ENCODE assay signal across 25 cellular contexts in the genomic region with DNA sequence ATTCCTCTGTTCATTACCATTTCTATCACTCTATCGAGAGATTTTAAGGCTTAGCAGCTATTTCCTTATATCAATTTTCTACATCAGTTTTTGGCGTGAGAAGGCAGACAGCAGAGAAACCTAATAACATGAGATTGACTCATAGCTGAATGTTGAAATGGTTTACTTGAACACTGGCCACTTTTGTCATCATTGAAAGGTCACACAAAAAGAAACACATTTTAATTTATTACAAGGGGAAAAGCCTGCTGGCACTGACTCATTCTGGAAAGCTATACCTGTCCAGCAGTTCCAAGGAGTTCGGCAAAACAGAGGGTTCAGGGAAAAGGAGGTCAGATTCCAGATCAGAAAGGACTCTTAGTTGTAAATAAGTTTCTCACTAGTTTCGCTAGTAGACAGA.
DNase-seq lines count a peak whose midpoint lies in the region.
"Had no signal": no experiment of that assay in that cellular context is flagged by ENCODE, and none has a peak within 500 bp of the region (broad histone marks: within the 10 kb centered on the region; RNA-seq: fewer than 3 reads in every experiment).

No MANE protein-coding gene starts in this region.

- DNase-seq in SIG-M5 treated with dmso at 0.1 percent for 504 hours (lab: John Stamatoyannopoulos, UW; ENCODE audit: unreplicated experiment) (peak; percentile 15), SIG-M5 (lab: John Stamatoyannopoulos, UW) (no peak), RPMI7951 (ENCODE audit: low read depth) (peak; percentile 72), fibroblast of gingiva (ENCODE audit: low read depth) (peak; percentile 10), stromal cell of bone marrow (ENCODE audit: low read depth) (peak; percentile 36), NCI-H1694 (lab: John Stamatoyannopoulos, UW) (no peak), NCI-H1417 treated with DMSO at 0.1 percent for 48 hours (lab: John Stamatoyannopoulos, UW) (no peak), NCI-H446 (lab: John Stamatoyannopoulos, UW) (no peak)
- DNase-seq: 8988T; activated CD8-positive, alpha-beta T cell treated with anti-CD3 and anti-CD28 coated beads for 36 hours; activated effector memory CD4-positive, alpha-beta T cell treated with anti-CD3 and anti-CD28 coated beads, Interleukin-2, amount 50 U/mL, for 16 hours; activated naive CD8-positive, alpha-beta T cell treated with anti-CD3 and anti-CD28 coated beads, Interleukin-2, amount 50 U/mL, for 24 hours; activated T-cell treated with anti-CD3 and anti-CD28 coated beads for 4 hours; BE2C; colonic mucosa; GF-D8; heart left ventricle; naive thymus-derived CD8-positive, alpha-beta T cell; NCI-H187 treated with DMSO at 0.1 percent for 48 hours; NCI-H2227 treated with DMSO at 0.1 percent for 48 hours; NCI-H748 treated with DMSO at 0.1 percent for 48 hours; occipital lobe; SHP77; stimulated activated CD4-positive, alpha-beta T cell treated with anti-CD3 and anti-CD28 coated beads, Interleukin-2, amount 100 ng/mL, for 48 hours; T-cell had no signal

Comparison
In these comparisons a context has a peak if more than half of its experiments do, and no peak if none do; other contexts are left out.
1. DNase-seq: peak in SIG-M5 treated with dmso at 0.1 percent for 504 hours (single experiment), RPMI7951 (single experiment), fibroblast of gingiva (single experiment) and stromal cell of bone marrow (single experiment); none in SIG-M5 (single experiment), NCI-H1694 (single experiment), NCI-H1417 treated with DMSO at 0.1 percent for 48 hours (single experiment) and NCI-H446 (0 of 2).